Comparison of ENCODE assay signal across 17 cellular contexts in the genomic region with DNA sequence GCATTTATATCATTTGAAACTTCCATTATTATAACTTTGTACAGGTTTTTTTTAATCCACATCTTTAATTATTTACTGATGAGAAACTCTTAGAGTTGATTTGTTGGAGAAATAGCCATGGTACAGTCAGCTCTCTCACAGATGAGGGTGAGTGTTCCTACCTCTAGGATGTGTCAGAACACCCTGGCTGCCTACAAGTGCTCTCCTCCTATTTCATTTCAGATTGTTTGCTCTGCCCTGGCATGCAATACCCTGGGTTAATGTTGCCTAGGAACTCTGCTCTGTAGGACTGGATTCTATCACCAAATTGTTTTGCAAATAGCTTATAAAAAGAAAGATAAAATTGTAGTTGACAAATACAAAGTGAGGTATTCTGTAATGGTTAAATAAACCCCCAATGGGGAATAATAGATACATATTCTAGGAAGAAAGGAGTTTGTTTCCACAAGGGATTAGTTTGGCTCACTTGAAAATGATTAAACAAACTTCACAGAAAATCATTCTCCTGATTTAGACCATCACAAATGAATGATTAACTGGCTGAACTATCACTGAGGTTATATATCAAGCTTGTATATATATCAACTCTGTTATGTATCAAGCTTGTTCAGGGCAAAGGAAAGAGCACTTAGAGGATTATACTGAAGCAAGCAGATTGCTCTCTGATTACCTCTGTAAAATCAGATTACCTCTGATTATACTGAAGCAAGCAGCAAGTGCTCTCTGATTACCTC.
A peak's percentile ranks its signal among the peaks of the same experiment; 100 is the strongest.
DNase-seq lines count a peak whose midpoint lies in the region; ATAC-seq and TF ChIP-seq lines count a peak whose summit lies in the region.
"Had no signal": no experiment of that assay in that cellular context is flagged by ENCODE, and none has a peak within 500 bp of the region (broad histone marks: within the 10 kb centered on the region; RNA-seq: fewer than 3 reads in every experiment).

No MANE protein-coding gene starts in this region.

- no peaks in the 10 kb centered on the region for H3K27me3 ChIP-seq in MG63

- H3K36me3 ChIP-seq in MG63: peaks cover 18% of the 10 kb centered on the region; the same call in 1 of the 2 replicates

- no peaks in the 10 kb centered on the region for H3K9me3 ChIP-seq in MG63

- H3K4me3 Mint-ChIP-seq in endothelial cell (ENCODE audit: unreplicated experiment): peak overlapping the region; percentile 21
- H3K4me3 Mint-ChIP-seq: CD8-positive, alpha-beta T cell; dendritic cell treated with granulocyte-macrophage colony-stimulating factor and Interleukin-4, amounts not matched to agents 40 ng/mL and 50 ng/mL, for 4 days; IgD-negative memory B cell had no signal

- H3K36me3 Mint-ChIP-seq in endothelial cell (ENCODE audit: low read depth, unreplicated experiment): peaks cover 33% of the 10 kb centered on the region

- no peak for TF ChIP-seq CTCF in endothelial cell (IDR thresholded peaks at IDR 0.05; ENCODE audit: unreplicated experiment)

- peak; percentile 82 for DNase-seq in ACHN
- DNase-seq in HK-2 (ENCODE audit: unreplicated experiment): peak; percentile 30
- no peak for DNase-seq in endothelial cell (ENCODE audit: low spot score)
- peak; percentile 46 for DNase-seq in left lobe of liver (ENCODE audit: low spot score)
- DNase-seq in NCI-H2107 treated with DMSO at 0.1 percent for 48 hours (lab: John Stamatoyannopoulos, UW; ENCODE audit: unreplicated experiment): no peak
- DNase-seq in MG63: no peak
- DNase-seq: activated CD4-positive, alpha-beta T cell treated with anti-CD3 and anti-CD28 coated beads, Interleukin-2, amount 50 U/mL, for 1 hour; activated naive CD4-positive, alpha-beta T cell; CD8-positive, alpha-beta T cell; NCI-H2029; NCI-H748 treated with DMSO at 0.1 percent for 48 hours; stimulated activated CD4-positive, alpha-beta T cell treated with anti-CD3 and anti-CD28 coated beads, Interleukin-2, amount 100 ng/mL, for 48 hours had no signal

- in situ Hi-C loops in ACHN (cut with HindIII; ENCODE audit: low pct_ligation_motif_present, low pct_unique_long_range_greater_than_20kb, low sequenced_read_pairs): no loop called here

- peak; percentile 95 for ATAC-seq in left lobe of liver
- ATAC-seq in activated CD4-positive, CD25-positive, alpha-beta regulatory T cell treated with anti-CD3 and anti-CD28 coated beads, Interleukin-2, amount 50 U/mL, for 24 hours: no peak
- ATAC-seq in HG02588 (IDR thresholded peaks at IDR 0.05; ENCODE audit: unreplicated experiment): no peak
- ATAC-seq: CD8-positive, alpha-beta T cell; Panc1 had no signal

- no peak overlapping the region for H3K4me3 ChIP-seq in MG63

- no peaks in the 10 kb centered on the region for H3K4me1 Mint-ChIP-seq in endothelial cell (ENCODE audit: unreplicated experiment)
- H3K4me1 Mint-ChIP-seq: IgD-negative memory B cell had no signal

- no peak overlapping the region for H3K27ac Mint-ChIP-seq in endothelial cell (ENCODE audit: unreplicated experiment)
- H3K27ac Mint-ChIP-seq: CD8-positive, alpha-beta T cell; dendritic cell treated with granulocyte-macrophage colony-stimulating factor and Interleukin-4, amounts not matched to agents 40 ng/mL and 50 ng/mL, for 4 days; IgD-negative memory B cell had no signal

- H3K27me3 Mint-ChIP-seq in endothelial cell (ENCODE audit: unreplicated experiment): no peaks in the 10 kb centered on the region
- H3K27me3 Mint-ChIP-seq: dendritic cell treated with granulocyte-macrophage colony-stimulating factor and Interleukin-4, amounts not matched to agents 40 ng/mL and 50 ng/mL, for 4 days; IgD-negative memory B cell had no signal

- no peaks in the 10 kb centered on the region for H3K9me3 Mint-ChIP-seq in endothelial cell (ENCODE audit: unreplicated experiment)
- H3K9me3 Mint-ChIP-seq: IgD-negative memory B cell had no signal

Comparison
In these comparisons a context has a peak if more than half of its experiments do, and no peak if none do; other contexts are left out.
1. DNase-seq: peak in ACHN (single experiment), HK-2 (single experiment) and left lobe of liver (single experiment); none in endothelial cell (single experiment), NCI-H2107 treated with DMSO at 0.1 percent for 48 hours (single experiment) and MG63 (single experiment).